16 cellular contexts compared by ENCODE assay signal in genomic region chr22:32539631-32540449, GRCh38.
DNase-seq lines count a peak whose midpoint lies in the region; ATAC-seq, FAIRE-seq and TF ChIP-seq lines count a peak whose summit lies in the region.
"Had no signal": no experiment of that assay in that cellular context is flagged by ENCODE, and none has a peak within 500 bp of the region (broad histone marks: within the 10 kb centered on the region; RNA-seq: fewer than 3 reads in every experiment).

No MANE protein-coding gene starts in this region.

- ATAC-seq in GM12878: peak; percentile 92
- peak; percentile 46 for ATAC-seq in HepG2
- ATAC-seq: foreskin keratinocyte had no signal

- H3K36me3 ChIP-seq in GM12878 (ENCODE audit: control insufficient read depth in 2 of 2, insufficient read depth in 2 of 2, low read length in 1 of 2) (no peaks in the 10 kb centered on the region), HepG2 (replicated peaks in 1 of 2; ENCODE audit: control insufficient read depth in 1 of 2, insufficient read depth in 2 of 2, low read length in 2 of 2) (no peaks in the 10 kb centered on the region)

- CTCF ChIA-PET in GM12878 (lab: Yijun Ruan, JAX): interaction anchor here (0.5 to 1.5 kb wide), 4 partner anchors 11 to 461 kb away, joined by 3 to 4 read pairs (median 3); no protein-coding TSS in a partner anchor
- CTCF ChIA-PET in HepG2 (lab: Yijun Ruan, JAX; ENCODE audit: low intra/inter-chr PET ratio, low total read pairs): no interaction called here

- SMC1A ChIA-PET in GM12878 (lab: Charles Lee; ENCODE audit: uncharacterized antibody, unreplicated experiment): interaction anchor here (0.5 kb wide), 1 partner anchor 1303 kb away, joined by 3 read pairs; no protein-coding TSS in a partner anchor

- TF ChIP-seq EP300 in GM12878 (IDR thresholded peaks at IDR 0.05; ENCODE audit: borderline replicate concordance in 1 of 2, control insufficient read depth in 1 of 2, low read depth in 2 of 2, low read length in 2 of 2) (no peak), HepG2 (IDR thresholded peaks at IDR 0.05; ENCODE audit: low read depth in 2 of 2, low read length in 2 of 2) (no peak), HepG2 (CRISPR knock-in tag; IDR thresholded peaks at IDR 0.05; ENCODE audit: borderline replicate concordance) (no peak)

- no peaks in the 10 kb centered on the region for H3K9me3 ChIP-seq in GM12878 (replicated peaks; ENCODE audit: control insufficient read depth, insufficient read depth, low read length)
- H3K9me3 ChIP-seq in HepG2 (ENCODE audit: low read length): no peaks in the 10 kb centered on the region
- H3K9me3 ChIP-seq: testis had no signal

- 20% methylated on average over 10 of the region's 10 CpGs for WGBS in GM12878 (ENCODE audit: insufficient coverage, insufficient replicate concordance, low lambda C conversion rate, missing lambda C conversion rate)
- 37% methylated on average over 7 of the region's 10 CpGs for WGBS in HepG2 (ENCODE audit: low lambda C conversion rate)

- TF ChIP-seq RAD21 in GM12878 (IDR thresholded peaks at IDR 0.05; ENCODE audit: insufficient read depth, low read depth, low read length): no peak
- TF ChIP-seq RAD21 in HepG2 (CRISPR knock-in tag; IDR thresholded peaks at IDR 0.05): no peak

- no peak for FAIRE-seq in GM12878 (lab: Jason Lieb, UNC)
- no peak for FAIRE-seq in HepG2 (lab: Jason Lieb, UNC)
- FAIRE-seq: H1 had no signal

- DNase-seq in A172 (ENCODE audit: low spot score) (peak; percentile 58), LHCN-M2 (ENCODE audit: low read depth) (peak; percentile 66), GM12878 (ENCODE audit: low read depth, low spot score) (peak; percentile 28), HepG2 (ENCODE audit: low spot score) (no peak), 8988T (no peak), NCI-H1417 treated with DMSO at 0.1 percent for 48 hours (lab: John Stamatoyannopoulos, UW) (no peak), GM19240 (ENCODE audit: insufficient read length, low spot score) (no peak)
- no peak for DNase-seq in stimulated activated CD4-positive, alpha-beta T cell treated with anti-CD3 and anti-CD28 coated beads, Interleukin-4, amount 100 ng/mL, for 4 hours
- DNase-seq: activated CD4-positive, CD25-positive, alpha-beta regulatory T cell; activated gamma-delta T cell treated with Interleukin-2 at 50 U/mL for 16 hours; cortex of kidney; NCI-H226; SIG-M5; testis had no signal

- TF ChIP-seq CTCF in GM12878 (IDR thresholded peaks at IDR 0.05 in 2 of 3, conservative IDR thresholded peaks at IDR 0.05 in 1 of 3; ENCODE audit: control insufficient read depth in 2 of 3, extremely low read depth in 1 of 3, insufficient read depth in 1 of 3, low read depth in 3 of 3, low read length in 3 of 3) (no peak), HepG2 (CRISPR knock-in tag; IDR thresholded peaks at IDR 0.05) (no peak)

- BruUV-seq in GM12878 (replicated peaks; lab: Mats Ljungman, UMichigan): no TSS peak
- BruUV-seq in HepG2 (replicated peaks; lab: Mats Ljungman, UMichigan): no TSS peak

- H2AFZ ChIP-seq in GM12878 (ENCODE audit: control insufficient read depth, low read depth, low read length) (no peak overlapping the region), HepG2 (ENCODE audit: low read length) (no peak overlapping the region)

- H3K4me2 ChIP-seq in GM12878 (ENCODE audit: control insufficient read depth, insufficient read depth): no peak overlapping the region
- H3K4me2 ChIP-seq in HepG2 (ENCODE audit: low read depth, low read length): 0 out of 2 replicates have a peak overlapping the region, but pooled peaks have one; percentile 0

- H3K4me1 ChIP-seq in GM12878 (ENCODE audit: control insufficient read depth, insufficient read depth, low read length): peaks cover 3% of the 10 kb centered on the region; the same call in 1 of the 2 replicates
- H3K4me1 ChIP-seq in HepG2 (ENCODE audit: insufficient read depth, low read length): peaks cover 50% of the 10 kb centered on the region
- H3K4me1 ChIP-seq: foreskin keratinocyte had no signal

- POLR2A ChIA-PET in GM12878 (lab: Charles Lee): no interaction called here
- POLR2A ChIA-PET in HepG2 (lab: Yijun Ruan, JAX): interaction anchor here (1.0 to 1.9 kb wide), 6 partner anchors 9 to 262 kb away, joined by 3 to 6 read pairs (median 3); partner anchors contain the start of gene TIMP3

- H3K27ac ChIP-seq in GM12878 (ENCODE audit: control insufficient read depth, insufficient read depth): no peak overlapping the region
- no peak overlapping the region for H3K27ac ChIP-seq in HepG2 (ENCODE audit: extremely low read length, insufficient read depth, low read length)
- H3K27ac ChIP-seq: foreskin keratinocyte had no signal

- H3K9ac ChIP-seq in GM12878 (ENCODE audit: control insufficient read depth, insufficient read depth, low read length) (no peak overlapping the region), HepG2 (ENCODE audit: insufficient read depth, low read depth, low read length) (no peak overlapping the region)

- in situ Hi-C loops in GM12878 (cut with MboI): no loop called here
- in situ Hi-C loops in HepG2 (cut with HindIII; ENCODE audit: extremely low pct_ligation_motif_present, low pct_unique_long_range_greater_than_20kb): loop anchor here (5.0 to 25.0 kb wide), 2 partner anchors 82 to 672 kb away; no protein-coding TSS in a partner anchor

- no peaks in the 10 kb centered on the region for H3K79me2 ChIP-seq in GM12878 (ENCODE audit: control insufficient read depth, insufficient read depth, low read length)
- H3K79me2 ChIP-seq in HepG2 (ENCODE audit: insufficient read depth, low read length): no peaks in the 10 kb centered on the region

- no peak for TF ChIP-seq POLR2A in GM12878 (IDR thresholded peaks at IDR 0.05; ENCODE audit: low read depth, low read length)
- TF ChIP-seq POLR2A in HepG2 (IDR thresholded peaks at IDR 0.05; ENCODE audit: insufficient read depth in 1 of 2, low read depth in 2 of 2, low read length in 2 of 2): no peak

- RAD21 ChIA-PET in GM12878 (lab: Charles Lee; ENCODE audit: unreplicated experiment): interaction anchor here (1.1 kb wide), 1 partner anchor 257 kb away, joined by 3 read pairs; no protein-coding TSS in a partner anchor

- no peaks in the 10 kb centered on the region for H4K20me1 ChIP-seq in GM12878 (ENCODE audit: control insufficient read depth, insufficient read depth)
- no peaks in the 10 kb centered on the region for H4K20me1 ChIP-seq in HepG2 (ENCODE audit: insufficient read depth, low read length)

- no peaks in the 10 kb centered on the region; a peak in 1 of 4 replicates for H3K27me3 ChIP-seq in GM12878 (replicated peaks in 1 of 2; ENCODE audit: control insufficient read depth in 2 of 2, insufficient read depth in 2 of 2, low read length in 1 of 2)
- H3K27me3 ChIP-seq in HepG2 (ENCODE audit: control insufficient read depth in 1 of 2, insufficient read depth in 2 of 2, low read length in 2 of 2): no peaks in the 10 kb centered on the region
- H3K27me3 ChIP-seq: foreskin keratinocyte, testis had no signal

- intact Hi-C loops in GM12878 (cut with micrococcal nuclease; ENCODE audit: unreplicated experiment): no loop called here
- intact Hi-C loops in HepG2 (cut with micrococcal nuclease; ENCODE audit: unreplicated experiment): loop anchor here (10.0 kb wide), 1 partner anchor 445 kb away; no protein-coding TSS in a partner anchor

- H3K4me3 ChIP-seq in GM12878 (no peak overlapping the region), HepG2 (replicated peaks in 1 of 3; ENCODE audit: insufficient read depth in 1 of 3, low read depth in 2 of 3, low read length in 3 of 3) (no peak overlapping the region)
- H3K4me3 ChIP-seq: testis had no signal

TF ChIP-seq in GM12878, 131 proteins besides CTCF, POLR2A, EP300 and RAD21 (continues in another document):
- TF ChIP-seq BHLHE40 (IDR thresholded peaks at IDR 0.05; ENCODE audit: borderline replicate concordance in 1 of 2, low read depth in 2 of 2, low read length in 1 of 2) (0 out of 4 replicates have a peak, but pooled peaks of 1 of the 2 experiments have one; percentile 15), DPF2 (IDR thresholded peaks at IDR 0.05) (0 out of 2 replicates have a peak, but pooled peaks have one; percentile 18)

TF ChIP-seq in HepG2, 621 proteins besides CTCF, POLR2A, EP300 and RAD21:
- TF ChIP-seq JUN (CRISPR knock-in tag; IDR thresholded peaks at IDR 0.05): peak; percentile 27; the same call in 1 of the 2 replicates
- no peak for TF ChIP-seq KLF15 (CRISPR knock-in tag; IDR thresholded peaks at IDR 0.05; ENCODE audit: borderline replicate concordance)
- TF ChIP-seq ZNF629 (CRISPR knock-in tag; conservative IDR thresholded peaks at IDR 0.05): 0 out of 2 replicates have a peak, but pooled peaks have one; percentile 11
- TF ChIP-seq SRF (IDR thresholded peaks at IDR 0.05; ENCODE audit: low read depth, low read length): peak; percentile 86
- peak; percentile 91 for TF ChIP-seq PRDM10 (CRISPR knock-in tag; IDR thresholded peaks at IDR 0.05; ENCODE audit: low read depth)
- TF ChIP-seq IKZF4 (CRISPR knock-in tag; IDR thresholded peaks at IDR 0.05; ENCODE audit: borderline replicate concordance, low read depth, not compliant biosample characterization): no peak
- TF ChIP-seq LCORL (IDR thresholded peaks at IDR 0.05): no peak
- 0 out of 2 replicates have a peak, but pooled peaks have one; percentile 18 for TF ChIP-seq LCORL (CRISPR knock-in tag; IDR thresholded peaks at IDR 0.05)
TF ChIP-seq in HepG2: peak in this region for 5.

Comparison
In these comparisons a context has a peak if more than half of its experiments do, and no peak if none do; other contexts are left out.
1. DNase-seq: peak in A172 (single experiment), LHCN-M2 (single experiment) and GM12878 (single experiment); none in HepG2 (single experiment), 8988T (single experiment), stimulated activated CD4-positive, alpha-beta T cell treated with anti-CD3 and anti-CD28 coated beads, Interleukin-4, amount 100 ng/mL, for 4 hours (0 of 2), NCI-H1417 treated with DMSO at 0.1 percent for 48 hours (single experiment) and GM19240 (single experiment).